ENCODE assay signal across 8 cellular contexts in genomic region chr2:11154460-11155325, GRCh38. TPM values are rescaled to one million over a fixed set of nuclear protein-coding genes. Genes with fewer than 3 reads are reported as not detected.
DNase-seq lines count a peak whose midpoint lies in the region; ATAC-seq and TF ChIP-seq lines count a peak whose summit lies in the region.

No MANE protein-coding gene starts in this region.

- no peaks in the 10 kb centered on the region for H3K36me3 ChIP-seq in BE2C

- peak overlapping the region; percentile 64 for H3K4me3 ChIP-seq in BE2C (ENCODE audit: low read depth, low read length)

- H3K27me3 ChIP-seq in BE2C = no peaks in the 10 kb centered on the region

- peak; percentile 72 for ATAC-seq in HG03432 (IDR thresholded peaks at IDR 0.05; ENCODE audit: unreplicated experiment)

- no peaks in the 10 kb centered on the region for H3K9me3 ChIP-seq in BE2C

- DNase-seq in BE2C (peak; percentile 99), GM19238 (ENCODE audit: insufficient read length, low spot score) (peak; percentile 99), NCI-H446 treated with DMSO at 0.1 percent for 48 hours (lab: John Stamatoyannopoulos, UW) (peak; percentile 75), cerebellum (ENCODE audit: low spot score) (peak; percentile 100), kidney tubule cell (ENCODE audit: low spot score) (peak; percentile 94)
- DNase-seq in activated CD4-positive, alpha-beta T cell treated with anti-CD3 and anti-CD28 coated beads for 1 hour = peak; percentile 97
- DNase-seq in stimulated activated CD4-positive, alpha-beta T cell treated with anti-CD3 and anti-CD28 coated beads, Interleukin-1b, Interleukin-23, amount 100 ng/mL, for 1 hour (ENCODE audit: low read depth in 2 of 2) = peak; percentile 98 to 99

- no peaks in the 10 kb centered on the region for H3K4me1 ChIP-seq in BE2C

- TF ChIP-seq CTCF in BE2C (IDR thresholded peaks at IDR 0.05; ENCODE audit: low read depth, low read length) = no peak

RNA-seq across cellular contexts. Expression of gene SLC66A3, which starts 0.6 kb away (rescaled TPM):
- polyA plus RNA-seq in BE2C (2012; ENCODE audit: insufficient read depth, insufficient read length, low read depth) = not detected
- total RNA-seq in cerebellum = 9.7 TPM

Comparison
In these comparisons a context has a peak if more than half of its experiments do, and no peak if none do; other contexts are left out.
1. Peak in every context shown above with its lines: DNase-seq, ATAC-seq and H3K4me3 ChIP-seq.